ENCODE assay signal across 8 cellular contexts in the genomic region with DNA sequence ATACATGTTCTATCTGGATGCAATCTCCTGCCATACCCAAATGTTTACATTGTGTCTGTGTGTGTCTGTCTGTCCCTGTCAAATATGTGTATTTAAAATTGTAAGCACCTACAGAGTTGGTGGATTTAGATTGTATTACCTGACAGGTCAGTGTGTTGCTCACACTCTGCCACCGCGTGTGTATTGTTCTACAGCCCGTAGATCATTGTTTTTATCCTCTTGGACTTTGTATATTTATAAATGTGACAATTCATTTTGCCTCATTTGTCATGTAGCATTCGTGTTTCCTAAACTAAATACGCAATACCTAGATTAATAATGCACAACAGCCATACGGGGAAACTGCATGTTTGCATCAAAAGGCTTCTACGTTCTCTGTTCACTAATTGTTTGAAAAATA. TPM values are rescaled to one million over a fixed set of nuclear protein-coding genes. Genes with fewer than 3 reads are reported as not detected.
DNase-seq lines count a peak whose midpoint lies in the region; ATAC-seq and TF ChIP-seq lines count a peak whose summit lies in the region.

No MANE protein-coding gene starts in this region.

- TF ChIP-seq CTCF in colonic mucosa (IDR thresholded peaks at IDR 0.05) (no peak), natural killer cell (IDR thresholded peaks at IDR 0.05) (no peak)

- no peaks in the 10 kb centered on the region for H3K36me3 ChIP-seq in BLaER1
- H3K36me3 ChIP-seq in colonic mucosa = no peaks in the 10 kb centered on the region

- H3K4me1 Mint-ChIP-seq in IgD-negative memory B cell = peaks cover 10 to 18% (median 12%) of the 10 kb centered on the region in 3 donors
- H3K4me1 Mint-ChIP-seq in natural killer cell = peaks cover 14 to 18% of the 10 kb centered on the region in 2 donors

- H3K4me3 Mint-ChIP-seq in IgD-negative memory B cell (peak overlapping the region; percentile 88 to 100 (median 100)), natural killer cell (peak overlapping the region; percentile 100)

- H3K27ac ChIP-seq in BLaER1 = peak overlapping the region; percentile 75
- peak overlapping the region; percentile 87 for H3K27ac ChIP-seq in colonic mucosa

- no peak for DNase-seq in colonic mucosa
- DNase-seq in natural killer cell = no peak
- no peak for DNase-seq in NOMO-1 treated with DMSO at 0.1 percent for 48 hours (lab: John Stamatoyannopoulos, UW; ENCODE audit: unreplicated experiment)
- no peak for DNase-seq in DMS79 treated with DMSO at 0.1 percent for 48 hours (lab: John Stamatoyannopoulos, UW)

- H3K36me3 Mint-ChIP-seq in IgD-negative memory B cell (peaks cover 5% of the 10 kb centered on the region), natural killer cell (no peaks in the 10 kb centered on the region)

- H3K4me3 ChIP-seq in BLaER1 = peak overlapping the region; percentile 71
- H3K4me3 ChIP-seq in colonic mucosa = peak overlapping the region; percentile 50

- no peaks in the 10 kb centered on the region for H3K9me3 Mint-ChIP-seq in IgD-negative memory B cell
- H3K9me3 Mint-ChIP-seq in natural killer cell = no peaks in the 10 kb centered on the region

- ATAC-seq in natural killer cell (no peak), HG02884 (IDR thresholded peaks at IDR 0.05; ENCODE audit: unreplicated experiment) (no peak), HG02678 (IDR thresholded peaks at IDR 0.05; ENCODE audit: unreplicated experiment) (no peak)

- H3K27me3 ChIP-seq in BLaER1 (no peaks in the 10 kb centered on the region), colonic mucosa (no peaks in the 10 kb centered on the region)

- H3K9me3 ChIP-seq in BLaER1 (no peaks in the 10 kb centered on the region), colonic mucosa (no peaks in the 10 kb centered on the region)

- H3K4me1 ChIP-seq in BLaER1 = peaks cover 20% of the 10 kb centered on the region
- no peaks in the 10 kb centered on the region for H3K4me1 ChIP-seq in colonic mucosa

- H3K9ac ChIP-seq in BLaER1 (peak overlapping the region; percentile 76), colonic mucosa (ENCODE audit: low read depth in 2 of 2, low read length in 2 of 2) (peak overlapping the region; percentile 81 to 93)

- H3K27ac Mint-ChIP-seq in IgD-negative memory B cell (peak overlapping the region; percentile 91 to 100 (median 99)), natural killer cell (peak overlapping the region; percentile 96 to 98)

- peaks cover 4% of the 10 kb centered on the region for H3K27me3 Mint-ChIP-seq in IgD-negative memory B cell
- H3K27me3 Mint-ChIP-seq in natural killer cell (ENCODE audit: low read depth in 2 of 2) = no peaks in the 10 kb centered on the region

- intact Hi-C loops in colonic mucosa (cut with DNase I) = loop anchor here (10.0 kb wide), 1 partner anchor 163 kb away; a partner anchor contains a TSS
- intact Hi-C loops in natural killer cell (cut with micrococcal nuclease) = loop anchor here (1.0 to 10.0 kb wide), 3 partner anchors 107 to 654 kb away; a partner anchor contains a TSS

- peak overlapping the region; percentile 87 for H3K4me2 ChIP-seq in BLaER1

- no peaks in the 10 kb centered on the region for H4K20me1 ChIP-seq in BLaER1

RNA-seq across cellular contexts. Expression of a gene that starts 0.6 kb away (rescaled TPM):
- 3.5 TPM for polyA plus RNA-seq in IgD-negative memory B cell
- total RNA-seq in colonic mucosa (10 to 100 TPM; 11.4 to 19.4 TPM), natural killer cell (1 to 10 TPM in 2 of 3 donors, under 1 TPM in 1; 0.48 to 2.3 (median 1.1) TPM)

RNA-seq across cellular contexts. Expression of a gene that starts 45.0 kb away (rescaled TPM):
- polyA plus RNA-seq in IgD-negative memory B cell = 3.1 TPM
- 10 to 100 TPM; 28.3 to 46.0 TPM for total RNA-seq in colonic mucosa
- under 1 TPM in 2 of 3 donors, not detected in 1; 0.49 to 0.60 TPM for total RNA-seq in natural killer cell

Comparison
In these comparisons a context has a peak if more than half of its experiments do, and no peak if none do; other contexts are left out.
1. RNA of a gene that starts 45.0 kb away (total RNA-seq): 28.3 to 46.0 TPM in colonic mucosa; 0.49 to 0.60 TPM in natural killer cell; every median in the first group is over 10 times any median in the second.